Comparison of ENCODE assay signal across 16 cellular contexts in the genomic region with DNA sequence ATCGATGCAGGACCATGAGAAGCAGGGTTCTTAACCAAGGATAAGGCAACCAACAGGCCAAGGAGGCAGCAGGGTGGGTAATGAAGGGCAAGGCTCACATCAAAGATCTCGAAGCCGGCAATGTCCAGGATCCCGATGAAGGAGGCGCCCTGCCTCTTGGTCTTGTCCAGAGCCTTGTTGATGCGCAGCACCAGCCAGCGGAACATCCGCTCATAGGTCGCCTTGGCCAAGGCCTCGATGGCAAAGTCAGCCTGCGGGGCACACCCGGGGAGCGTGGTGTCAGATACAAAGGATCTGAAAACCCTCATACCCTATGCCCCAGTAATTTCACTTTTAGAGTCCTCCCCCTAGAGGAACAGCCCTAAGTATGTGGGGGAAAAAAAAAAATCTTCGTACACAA.
DNase-seq lines count a peak whose midpoint lies in the region; ATAC-seq lines count a peak whose summit lies in the region.
"Had no signal": no experiment of that assay in that cellular context is flagged by ENCODE, and none has a peak within 500 bp of the region (broad histone marks: within the 10 kb centered on the region; RNA-seq: fewer than 3 reads in every experiment).

No MANE protein-coding gene starts in this region.

- H3K27me3 Mint-ChIP-seq in stimulated activated naive CD8-positive, alpha-beta T cell treated with anti-CD3 and anti-CD28 coated beads, Interleukin-15, Interleukin-2, amounts not matched to agents 100 ng/mL and 50 ng/mL, for 24 hours, result no peaks in the 10 kb centered on the region
- H3K27me3 Mint-ChIP-seq in stimulated activated naive CD8-positive, alpha-beta T cell treated with anti-CD3 and anti-CD28 coated beads, Interleukin-15, amount 100 ng/mL, for 72 hours, result no peaks in the 10 kb centered on the region
- H3K27me3 Mint-ChIP-seq in activated naive CD8-positive, alpha-beta T cell treated with anti-CD3 and anti-CD28 coated beads for 36 hours, result no peaks in the 10 kb centered on the region
- no peaks in the 10 kb centered on the region for H3K27me3 Mint-ChIP-seq in naive thymus-derived CD8-positive, alpha-beta T cell
- H3K27me3 Mint-ChIP-seq: dendritic cell treated with granulocyte-macrophage colony-stimulating factor and Interleukin-4, amounts not matched to agents 40 ng/mL and 50 ng/mL, for 4 days had no signal

- POLR2A ChIA-PET in naive thymus-derived CD8-positive, alpha-beta T cell (lab: Charles Lee), result interaction anchor here (0.7 to 1.6 kb wide), 5 partner anchors 8 to 147 kb away, joined by 3 to 7 read pairs (median 4); no protein-coding TSS in a partner anchor

- peak overlapping the region; percentile 58 for H3K27ac Mint-ChIP-seq in stimulated activated naive CD8-positive, alpha-beta T cell treated with anti-CD3 and anti-CD28 coated beads, Interleukin-15, Interleukin-2, amounts not matched to agents 100 ng/mL and 50 ng/mL, for 24 hours
- no peak overlapping the region for H3K27ac Mint-ChIP-seq in stimulated activated naive CD8-positive, alpha-beta T cell treated with anti-CD3 and anti-CD28 coated beads, Interleukin-15, amount 100 ng/mL, for 72 hours
- peak overlapping the region; percentile 72 for H3K27ac Mint-ChIP-seq in activated naive CD8-positive, alpha-beta T cell treated with anti-CD3 and anti-CD28 coated beads for 36 hours
- H3K27ac Mint-ChIP-seq in naive thymus-derived CD8-positive, alpha-beta T cell, result peak overlapping the region in 8 of 10 donors; percentile 11 to 75 (median 66)
- H3K27ac Mint-ChIP-seq: dendritic cell treated with granulocyte-macrophage colony-stimulating factor and Interleukin-4, amounts not matched to agents 40 ng/mL and 50 ng/mL, for 4 days had no signal

- DNase-seq in stimulated activated naive CD8-positive, alpha-beta T cell treated with anti-CD3 and anti-CD28 coated beads, Interleukin-15, amount 100 ng/mL, for 72 hours, result no peak
- no peak for DNase-seq in activated naive CD8-positive, alpha-beta T cell treated with anti-CD3 and anti-CD28 coated beads for 36 hours
- DNase-seq in naive thymus-derived CD8-positive, alpha-beta T cell, result no peak
- no peak for DNase-seq in HCEC 1CT
- no peak for DNase-seq in anterior cingulate cortex (lab: John Stamatoyannopoulos, UW)
- DNase-seq: activated CD4-positive, alpha-beta T cell treated with anti-CD3 and anti-CD28 coated beads, Interleukin-2, amount 50 U/mL, for 4 hours; activated T-cell treated with anti-CD3 and anti-CD28 coated beads, Interleukin-2, amount 50 U/mL, for 4 hours; foreskin melanocyte; hippocampal formation; lower lobe of right lung; NCI-H2029 treated with DMSO at 0.1 percent for 48 hours; PC-3; thyroid gland had no signal

- H3K36me3 Mint-ChIP-seq in stimulated activated naive CD8-positive, alpha-beta T cell treated with anti-CD3 and anti-CD28 coated beads, Interleukin-15, Interleukin-2, amounts not matched to agents 100 ng/mL and 50 ng/mL, for 24 hours (ENCODE audit: low read depth), result peaks cover 70% of the 10 kb centered on the region
- H3K36me3 Mint-ChIP-seq in activated naive CD8-positive, alpha-beta T cell treated with anti-CD3 and anti-CD28 coated beads for 36 hours, result peaks cover 39% of the 10 kb centered on the region
- H3K36me3 Mint-ChIP-seq in naive thymus-derived CD8-positive, alpha-beta T cell, result peaks cover 0 to 99% (median 23%) of the 10 kb centered on the region in 3 donors

- H3K4me3 Mint-ChIP-seq in stimulated activated naive CD8-positive, alpha-beta T cell treated with anti-CD3 and anti-CD28 coated beads, Interleukin-15, Interleukin-2, amounts not matched to agents 100 ng/mL and 50 ng/mL, for 24 hours, result no peak overlapping the region
- no peak overlapping the region for H3K4me3 Mint-ChIP-seq in stimulated activated naive CD8-positive, alpha-beta T cell treated with anti-CD3 and anti-CD28 coated beads, Interleukin-15, amount 100 ng/mL, for 72 hours
- no peak overlapping the region for H3K4me3 Mint-ChIP-seq in activated naive CD8-positive, alpha-beta T cell treated with anti-CD3 and anti-CD28 coated beads for 36 hours
- no peak overlapping the region for H3K4me3 Mint-ChIP-seq in naive thymus-derived CD8-positive, alpha-beta T cell
- H3K4me3 Mint-ChIP-seq: activated T-cell treated with anti-CD3 and anti-CD28 coated beads, Interleukin-2, amount 50 U/mL, for 4 hours; dendritic cell treated with granulocyte-macrophage colony-stimulating factor and Interleukin-4, amounts not matched to agents 40 ng/mL and 50 ng/mL, for 4 days had no signal

- peaks cover 3% of the 10 kb centered on the region for H3K4me1 Mint-ChIP-seq in stimulated activated naive CD8-positive, alpha-beta T cell treated with anti-CD3 and anti-CD28 coated beads, Interleukin-15, Interleukin-2, amounts not matched to agents 100 ng/mL and 50 ng/mL, for 24 hours (ENCODE audit: low read depth)
- H3K4me1 Mint-ChIP-seq in stimulated activated naive CD8-positive, alpha-beta T cell treated with anti-CD3 and anti-CD28 coated beads, Interleukin-15, amount 100 ng/mL, for 72 hours, result peaks cover 17% of the 10 kb centered on the region
- H3K4me1 Mint-ChIP-seq in activated naive CD8-positive, alpha-beta T cell treated with anti-CD3 and anti-CD28 coated beads for 36 hours, result peaks cover 9% of the 10 kb centered on the region
- peaks cover 0 to 17% (median 4%) of the 10 kb centered on the region in 4 donors for H3K4me1 Mint-ChIP-seq in naive thymus-derived CD8-positive, alpha-beta T cell

- ATAC-seq in stimulated activated naive CD8-positive, alpha-beta T cell treated with anti-CD3 and anti-CD28 coated beads, Interleukin-15, amount 100 ng/mL, for 72 hours, result no peak
- no peak for ATAC-seq in naive thymus-derived CD8-positive, alpha-beta T cell
- no peak for ATAC-seq in HG02870 (IDR thresholded peaks at IDR 0.05; ENCODE audit: unreplicated experiment)
- ATAC-seq: activated T-cell treated with anti-CD3 and anti-CD28 coated beads, Interleukin-2, amount 50 U/mL, for 4 hours; lower lobe of right lung; PC-3 had no signal

- H3K9me3 Mint-ChIP-seq in stimulated activated naive CD8-positive, alpha-beta T cell treated with anti-CD3 and anti-CD28 coated beads, Interleukin-15, Interleukin-2, amounts not matched to agents 100 ng/mL and 50 ng/mL, for 24 hours, result no peaks in the 10 kb centered on the region
- H3K9me3 Mint-ChIP-seq in stimulated activated naive CD8-positive, alpha-beta T cell treated with anti-CD3 and anti-CD28 coated beads, Interleukin-15, amount 100 ng/mL, for 72 hours, result no peaks in the 10 kb centered on the region
- H3K9me3 Mint-ChIP-seq in activated naive CD8-positive, alpha-beta T cell treated with anti-CD3 and anti-CD28 coated beads for 36 hours, result no peaks in the 10 kb centered on the region
- peaks cover 0 to 1% (median 0%) of the 10 kb centered on the region in 9 donors for H3K9me3 Mint-ChIP-seq in naive thymus-derived CD8-positive, alpha-beta T cell
- H3K9me3 Mint-ChIP-seq: activated T-cell treated with anti-CD3 and anti-CD28 coated beads, Interleukin-2, amount 50 U/mL, for 4 hours; dendritic cell treated with granulocyte-macrophage colony-stimulating factor and Interleukin-4, amounts not matched to agents 40 ng/mL and 50 ng/mL, for 4 days had no signal

Comparison
In these comparisons a context has a peak if more than half of its experiments do, and no peak if none do; other contexts are left out.
1. H3K27ac Mint-ChIP-seq: peak in stimulated activated naive CD8-positive, alpha-beta T cell treated with anti-CD3 and anti-CD28 coated beads, Interleukin-15, Interleukin-2, amounts not matched to agents 100 ng/mL and 50 ng/mL, for 24 hours (single experiment), activated naive CD8-positive, alpha-beta T cell treated with anti-CD3 and anti-CD28 coated beads for 36 hours (single experiment) and naive thymus-derived CD8-positive, alpha-beta T cell (8 of 10); none in stimulated activated naive CD8-positive, alpha-beta T cell treated with anti-CD3 and anti-CD28 coated beads, Interleukin-15, amount 100 ng/mL, for 72 hours (0 of 2).